28 cellular contexts compared by ENCODE assay signal in genomic region chr3:194379231-194379630, GRCh38. TPM values are rescaled to one million over a fixed set of nuclear protein-coding genes. Genes with fewer than 3 reads are reported as not detected.
"Had no signal": no experiment of that assay in that cellular context is flagged by ENCODE, and none has a peak within 500 bp of the region (broad histone marks: within the 10 kb centered on the region; RNA-seq: fewer than 3 reads in every experiment).

No MANE protein-coding gene starts in this region.

- H3K4me3 Mint-ChIP-seq: naive thymus-derived CD8-positive, alpha-beta T cell; neural crest cell; stimulated activated naive B cell treated with anti-CD40 and anti-IgM and Interleukin-4, amounts not matched to agents 10 μg/mL and 1 μg/mL and 100 μg/mL, for 72 hours; stimulated activated naive CD8-positive, alpha-beta T cell treated with anti-CD3 and anti-CD28 coated beads, Interleukin-15, amount 100 ng/mL, for 72 hours had no signal

- H3K4me1 ChIP-seq: esophagus muscularis mucosa, gastrocnemius medialis, pancreas, psoas muscle, right lobe of liver, testis, transverse colon had no signal

- H3K36me3 ChIP-seq: esophagus muscularis mucosa, gastrocnemius medialis, heart right ventricle, pancreas, right lobe of liver, transverse colon had no signal

- H3K4me1 Mint-ChIP-seq: stimulated activated naive B cell treated with anti-CD40 and anti-IgM and Interleukin-4, amounts not matched to agents 10 μg/mL and 1 μg/mL and 100 μg/mL, for 72 hours; stimulated activated naive CD8-positive, alpha-beta T cell treated with anti-CD3 and anti-CD28 coated beads, Interleukin-15, amount 100 ng/mL, for 72 hours had no signal

- H3K9me3 Mint-ChIP-seq: naive thymus-derived CD8-positive, alpha-beta T cell; neural crest cell; stimulated activated naive B cell treated with anti-CD40 and anti-IgM and Interleukin-4, amounts not matched to agents 10 μg/mL and 1 μg/mL and 100 μg/mL, for 72 hours; stimulated activated naive CD8-positive, alpha-beta T cell treated with anti-CD3 and anti-CD28 coated beads, Interleukin-15, amount 100 ng/mL, for 72 hours had no signal

- H3K9me3 ChIP-seq: esophagus muscularis mucosa, gastrocnemius medialis, heart right ventricle, pancreas, psoas muscle, right lobe of liver, testis, transverse colon had no signal

- H3K27me3 ChIP-seq: pancreas, right lobe of liver, testis, transverse colon had no signal

- ATAC-seq: gastrocnemius medialis; heart right ventricle; left ventricle myocardium superior; naive thymus-derived CD8-positive, alpha-beta T cell; pancreas; psoas muscle; right lobe of liver; stimulated activated naive B cell treated with anti-CD40 and anti-IgM and Interleukin-4, amounts not matched to agents 10 μg/mL and 1 μg/mL and 100 μg/mL, for 72 hours; stimulated activated naive CD8-positive, alpha-beta T cell treated with anti-CD3 and anti-CD28 coated beads, Interleukin-15, amount 100 ng/mL, for 72 hours had no signal

- DNase-seq: central memory CD4-positive, alpha-beta T cell; cortex of kidney; effector memory CD4-positive, alpha-beta T cell; gastrocnemius medialis; heart right ventricle; hypothalamus; mesenchymal stem cell; occipital lobe; pancreas; psoas muscle; retina; stimulated activated CD4-positive, alpha-beta T cell treated with anti-CD3 and anti-CD28 coated beads, Interleukin-2, amount 100 ng/mL, for 24 hours; stimulated activated CD4-positive, alpha-beta T cell treated with anti-CD3 and anti-CD28 coated beads, Interleukin-4, amount 100 ng/mL, for 4 hours; stimulated activated naive B cell treated with anti-CD40 and anti-IgM and Interleukin-4, amounts not matched to agents 10 μg/mL and 1 μg/mL and 100 μg/mL, for 72 hours; stimulated activated naive CD8-positive, alpha-beta T cell treated with anti-CD3 and anti-CD28 coated beads, Interleukin-15, amount 100 ng/mL, for 72 hours; testis; transverse colon had no signal

- H3K27ac Mint-ChIP-seq: stimulated activated naive CD8-positive, alpha-beta T cell treated with anti-CD3 and anti-CD28 coated beads, Interleukin-15, amount 100 ng/mL, for 72 hours had no signal

- H3K27ac ChIP-seq: dorsolateral prefrontal cortex, epithelial cell of prostate, esophagus muscularis mucosa, gastrocnemius medialis, heart right ventricle, pancreas, psoas muscle, right lobe of liver, testis, transverse colon had no signal

- H3K4me3 ChIP-seq: dorsolateral prefrontal cortex, esophagus muscularis mucosa, gastrocnemius medialis, heart right ventricle, lung, pancreas, psoas muscle, right lobe of liver, testis, transverse colon had no signal

- H3K36me3 Mint-ChIP-seq: naive thymus-derived CD8-positive, alpha-beta T cell; stimulated activated naive B cell treated with anti-CD40 and anti-IgM and Interleukin-4, amounts not matched to agents 10 μg/mL and 1 μg/mL and 100 μg/mL, for 72 hours had no signal

RNA-seq across cellular contexts. Expression of gene LRRC15, which starts 9.7 kb away (rescaled TPM):
- total RNA-seq: naive thymus-derived CD8-positive, alpha-beta T cell; neural crest cell; occipital lobe had no signal
- polyA plus RNA-seq: naive thymus-derived CD8-positive, alpha-beta T cell had no signal

RNA-seq across cellular contexts. Expression of gene GP5, which starts 19.8 kb away (rescaled TPM):
- total RNA-seq: fibroblast of villous mesenchyme, left ventricle myocardium superior, neural crest cell, occipital lobe, psoas muscle, subcutaneous adipose tissue, transverse colon had no signal

RNA-seq across cellular contexts. Expression of gene CPN2, which starts 28.1 kb away (rescaled TPM):
- total RNA-seq: dorsolateral prefrontal cortex; esophagus muscularis mucosa; fibroblast of villous mesenchyme; lung; naive thymus-derived CD8-positive, alpha-beta T cell; neural crest cell; occipital lobe; urinary bladder had no signal
- polyA plus RNA-seq: lung; naive thymus-derived CD8-positive, alpha-beta T cell; pancreas had no signal
